9 cellular contexts compared by ENCODE assay signal in genomic region chr9:70480405-70480980, GRCh38.
A peak's percentile ranks its signal among the peaks of the same experiment; 100 is the strongest.
DNase-seq lines count a peak whose midpoint lies in the region; ATAC-seq and TF ChIP-seq lines count a peak whose summit lies in the region.
"Had no signal": no experiment of that assay in that cellular context is flagged by ENCODE, and none has a peak within 500 bp of the region (broad histone marks: within the 10 kb centered on the region; RNA-seq: fewer than 3 reads in every experiment).

No MANE protein-coding gene starts in this region.

- H3K27ac Mint-ChIP-seq in activated naive CD4-positive, alpha-beta T cell treated with anti-CD3 and anti-CD28 coated beads, Interleukin-2, amount 10 ng/mL, durations not matched to agents 7 days and 5 days, result no peak overlapping the region

- H3K4me1 ChIP-seq in HCT116 (ENCODE audit: control insufficient read depth in 1 of 2, insufficient read depth in 2 of 2, low read length in 2 of 2), result peaks cover 0 to 22% of the 10 kb centered on the region in 2 experiments; a peak in 2 of 4 replicates

- TF ChIP-seq CTCF in HCT116 (IDR thresholded peaks at IDR 0.05 in 2 of 3, conservative IDR thresholded peaks at IDR 0.05 in 1 of 3; ENCODE audit: borderline replicate concordance in 1 of 3, insufficient read depth in 1 of 3, low read depth in 2 of 3, low read length in 2 of 3), result no peak

- H3K4me3 ChIP-seq in HCT116 (replicated peaks in 1 of 2; ENCODE audit: low read depth in 1 of 2, low read length in 2 of 2) (no peak overlapping the region), skeletal muscle cell (ENCODE audit: low read depth, low read length) (no peak overlapping the region)

- H3K27me3 Mint-ChIP-seq in activated naive CD4-positive, alpha-beta T cell treated with anti-CD3 and anti-CD28 coated beads, Interleukin-2, amount 10 ng/mL, durations not matched to agents 7 days and 5 days, result no peaks in the 10 kb centered on the region

- H3K27ac ChIP-seq in HCT116 (ENCODE audit: low read depth, low read length), result no peak overlapping the region
- peak overlapping the region; percentile 98 for H3K27ac ChIP-seq in angular gyrus (ENCODE audit: low read depth, low read length)

- H3K4me3 Mint-ChIP-seq in activated naive CD4-positive, alpha-beta T cell treated with anti-CD3 and anti-CD28 coated beads, Interleukin-2, amount 10 ng/mL, durations not matched to agents 7 days and 5 days, result no peak overlapping the region

- no peaks in the 10 kb centered on the region for H3K36me3 Mint-ChIP-seq in activated naive CD4-positive, alpha-beta T cell treated with anti-CD3 and anti-CD28 coated beads, Interleukin-2, amount 10 ng/mL, durations not matched to agents 7 days and 5 days

- intact Hi-C loops in HCT116 (cut with micrococcal nuclease), result loop anchor here (5.0 to 10.0 kb wide), 2 partner anchors 123 to 124 kb away; no protein-coding TSS in a partner anchor

- DNase-seq in HCT116 (ENCODE audit: low read depth, low spot score) (no peak), hippocampal formation (lab: John Stamatoyannopoulos, UW) (peak; percentile 69 to 84), skeletal muscle cell (ENCODE audit: low read depth) (peak; percentile 96), NCI-H187 treated with DMSO at 0.1 percent for 48 hours (lab: John Stamatoyannopoulos, UW) (no peak)
- DNase-seq in activated naive CD4-positive, alpha-beta T cell treated with anti-CD3 and anti-CD28 coated beads, Interleukin-2, amount 10 ng/mL, durations not matched to agents 7 days and 5 days, result no peak
- DNase-seq: stimulated activated CD4-positive, alpha-beta T cell treated with anti-CD3 and anti-CD28 coated beads, Interleukin-12 subunit alpha, Interleukin-12 subunit beta, amount 100 ng/mL, for 4 hours had no signal

- peaks cover 2% of the 10 kb centered on the region for H3K4me1 Mint-ChIP-seq in activated naive CD4-positive, alpha-beta T cell treated with anti-CD3 and anti-CD28 coated beads, Interleukin-2, amount 10 ng/mL, durations not matched to agents 7 days and 5 days

- H3K27me3 ChIP-seq in HCT116 (ENCODE audit: insufficient read depth, low read length), result no peaks in the 10 kb centered on the region

- POLR2A ChIA-PET in HCT116 (lab: Charles Lee), result no interaction called here

- TF ChIP-seq POLR2A in HCT116 (IDR thresholded peaks at IDR 0.05; ENCODE audit: borderline replicate concordance, extremely low read depth, insufficient read depth, insufficient read length), result no peak

- TF ChIP-seq RAD21 in HCT116 (IDR thresholded peaks at IDR 0.05; ENCODE audit: low read depth), result no peak

- H3K79me2 ChIP-seq in HCT116 (ENCODE audit: insufficient read depth, low read length), result no peaks in the 10 kb centered on the region

- H3K9me2 ChIP-seq in HCT116 (ENCODE audit: insufficient read depth), result no peaks in the 10 kb centered on the region

- no peak for ATAC-seq in HCT116
- no peak for ATAC-seq in HG03097 (IDR thresholded peaks at IDR 0.05; ENCODE audit: low FRiP score, unreplicated experiment)
- ATAC-seq in GM18511 (IDR thresholded peaks at IDR 0.05; ENCODE audit: unreplicated experiment), result no peak

- no peaks in the 10 kb centered on the region for H3K36me3 ChIP-seq in HCT116 (ENCODE audit: control insufficient read depth in 1 of 2, insufficient read depth in 2 of 2, low read length in 2 of 2)

- no peaks in the 10 kb centered on the region for H3K9me3 Mint-ChIP-seq in activated naive CD4-positive, alpha-beta T cell treated with anti-CD3 and anti-CD28 coated beads, Interleukin-2, amount 10 ng/mL, durations not matched to agents 7 days and 5 days

- RAD21 ChIA-PET in HCT116 (lab: Charles Lee; ENCODE audit: low non-redundant PET in 1 of 2, low total read pairs in 2 of 2, uncharacterized antibody in 2 of 2, unreplicated experiment in 2 of 2), result no interaction called here

- no peak overlapping the region for H3K9ac ChIP-seq in HCT116 (ENCODE audit: low read length)

- no peaks in the 10 kb centered on the region for H3K9me3 ChIP-seq in HCT116 (ENCODE audit: control insufficient read depth in 1 of 2, insufficient read depth in 1 of 2, low read depth in 1 of 2, low read length in 2 of 2)

- no TSS peak for BruUV-seq in HCT116 (replicated peaks; lab: Mats Ljungman, UMichigan)

- H4K20me1 ChIP-seq in HCT116 (ENCODE audit: insufficient read depth), result no peaks in the 10 kb centered on the region

- CTCF ChIA-PET in HCT116 (lab: Charles Lee), result no interaction called here
- CTCF ChIA-PET in activated naive CD4-positive, alpha-beta T cell treated with anti-CD3 and anti-CD28 coated beads, Interleukin-2, amount 10 ng/mL, durations not matched to agents 7 days and 5 days (lab: Charles Lee), result no interaction called here

- H3K4me2 ChIP-seq in HCT116 (ENCODE audit: low read length), result no peak overlapping the region

- H2AFZ ChIP-seq in HCT116 (ENCODE audit: low read depth, low read length, poor library complexity, severe bottlenecking), result peak overlapping the region; percentile 2

TF ChIP-seq in HCT116, 20 proteins besides CTCF, POLR2A, EP300 and RAD21:
- TF ChIP-seq ZNF274 (IDR thresholded peaks at IDR 0.05; ENCODE audit: low read depth, low read length) (no peak), SRF (IDR thresholded peaks at IDR 0.05; ENCODE audit: low read depth) (no peak), REST (IDR thresholded peaks at IDR 0.05; ENCODE audit: low read depth) (no peak), ZBTB33 (IDR thresholded peaks at IDR 0.05; ENCODE audit: extremely low read depth, insufficient replicate concordance, low read length) (no peak), EZH2 (IDR thresholded peaks at IDR 0.05) (no peak), CEBPB (IDR thresholded peaks at IDR 0.05; ENCODE audit: low read depth) (no peak), FOSL1 (IDR thresholded peaks at IDR 0.05; ENCODE audit: low read depth) (no peak), SIN3A (IDR thresholded peaks at IDR 0.05; ENCODE audit: low read depth) (no peak), MAX (IDR thresholded peaks at IDR 0.05) (no peak), CBX3 (IDR thresholded peaks at IDR 0.05; ENCODE audit: low read depth) (no peak), EZH2phosphoT487 (IDR thresholded peaks at IDR 0.05; ENCODE audit: borderline replicate concordance) (no peak), YY1 (IDR thresholded peaks at IDR 0.05; ENCODE audit: extremely low read depth, insufficient replicate concordance, low read depth, low read length) (no peak), ATF3 (IDR thresholded peaks at IDR 0.05) (no peak), SP1 (IDR thresholded peaks at IDR 0.05; ENCODE audit: low read depth) (no peak), POLR2AphosphoS5 (IDR thresholded peaks at IDR 0.05; ENCODE audit: low read depth, low read length) (no peak), JUND (IDR thresholded peaks at IDR 0.05) (no peak), EGR1 (IDR thresholded peaks at IDR 0.05; ENCODE audit: low read depth) (no peak), TCF7L2 (IDR thresholded peaks at IDR 0.05; ENCODE audit: borderline replicate concordance, extremely low read depth, insufficient read depth, insufficient read length) (no peak)

Comparison
In these comparisons a context has a peak if more than half of its experiments do, and no peak if none do; other contexts are left out.
1. DNase-seq: peak in hippocampal formation (2 of 2) and skeletal muscle cell (single experiment); none in HCT116 (single experiment), activated naive CD4-positive, alpha-beta T cell treated with anti-CD3 and anti-CD28 coated beads, Interleukin-2, amount 10 ng/mL, durations not matched to agents 7 days and 5 days (single experiment) and NCI-H187 treated with DMSO at 0.1 percent for 48 hours (single experiment).